In genomic region chr19:42560731-42561130, GRCh38 we compare ENCODE assay signal across 27 cellular contexts. TPM values are rescaled to one million over a fixed set of nuclear protein-coding genes. Genes with fewer than 3 reads are reported as not detected.
DNase-seq lines count a peak whose midpoint lies in the region; ATAC-seq, FAIRE-seq and TF ChIP-seq lines count a peak whose summit lies in the region.
"Had no signal": no experiment of that assay in that cellular context is flagged by ENCODE, and none has a peak within 500 bp of the region (broad histone marks: within the 10 kb centered on the region; RNA-seq: fewer than 3 reads in every experiment).

No MANE protein-coding gene starts in this region.

- no peak overlapping the region for H3K9ac ChIP-seq in GM12878 (ENCODE audit: control insufficient read depth, insufficient read depth, low read length)
- H3K9ac ChIP-seq: BLaER1 had no signal

- no TSS peak for BruUV-seq in GM12878 (replicated peaks; lab: Mats Ljungman, UMichigan)

- no peaks in the 10 kb centered on the region for H3K9me3 Mint-ChIP-seq in mesothelial cell of epicardium
- H3K9me3 Mint-ChIP-seq: CD4-positive, alpha-beta memory T cell had no signal

- in situ Hi-C loops in GM12878 (cut with MboI), result no loop called here

- H3K79me2 ChIP-seq in GM12878 (ENCODE audit: control insufficient read depth, insufficient read depth, low read length) (no peaks in the 10 kb centered on the region), osteoblast (ENCODE audit: insufficient read depth, low read length) (no peaks in the 10 kb centered on the region)

- intact Hi-C loops in GM12878 (cut with micrococcal nuclease; ENCODE audit: unreplicated experiment), result no loop called here

- H3K9me3 ChIP-seq in A549 (no peaks in the 10 kb centered on the region), GM12878 (replicated peaks; ENCODE audit: control insufficient read depth, insufficient read depth, low read length) (no peaks in the 10 kb centered on the region; the same call in 2 of the 3 replicates), osteoblast (ENCODE audit: low read depth, low read length) (peaks cover 2% of the 10 kb centered on the region)
- H3K9me3 ChIP-seq: BE2C, BLaER1 had no signal

- TF ChIP-seq POLR2A in A549 (IDR thresholded peaks at IDR 0.05; ENCODE audit: low read length) (no peak), GM12878 (IDR thresholded peaks at IDR 0.05; ENCODE audit: low read depth, low read length) (no peak)

- H4K20me1 ChIP-seq in GM12878 (ENCODE audit: control insufficient read depth, insufficient read depth) (no peaks in the 10 kb centered on the region), osteoblast (ENCODE audit: insufficient read depth, low read length) (no peaks in the 10 kb centered on the region)

- DNase-seq in A549 (ENCODE audit: low read depth in 1 of 2, low spot score in 1 of 2) (no peak), GM12878 (ENCODE audit: low read depth, low spot score) (no peak), islet precursor cell (peak; percentile 33), osteoblast (ENCODE audit: insufficient read length, low spot score, missing footprints) (peak; percentile 49), pons (ENCODE audit: low spot score) (no peak), mesothelial cell of epicardium (ENCODE audit: low spot score in 2 of 2, unreplicated experiment in 2 of 2) (no peak)
- DNase-seq: 8988T; BE2C; C1 segment of cervical spinal cord; CD4-positive, alpha-beta memory T cell; CD4-positive, CD25-positive, alpha-beta regulatory T cell; CD8-positive, alpha-beta memory T cell; COR-L47; DMS 273 treated with DMSO at 0.1 percent for 48 hours; DMS153; DMS53; DMS79; DND-41; EL; GDM1 had no signal

- POLR2A ChIA-PET in A549 (lab: Yijun Ruan, JAX) (no interaction called here), GM12878 (lab: Charles Lee) (no interaction called here)

- peaks cover 17% of the 10 kb centered on the region for H3K27me3 Mint-ChIP-seq in mesothelial cell of epicardium (ENCODE audit: low read depth)

- FAIRE-seq in A549 (lab: Jason Lieb, UNC) (no peak), GM12878 (lab: Jason Lieb, UNC) (no peak)
- FAIRE-seq: A204.1, GM12891, GM19239 had no signal

- no peak overlapping the region for H3K4me2 ChIP-seq in A549
- no peak overlapping the region for H3K4me2 ChIP-seq in GM12878 (ENCODE audit: control insufficient read depth, insufficient read depth)
- H3K4me2 ChIP-seq in osteoblast (ENCODE audit: insufficient read depth, low read length), result no peak overlapping the region
- H3K4me2 ChIP-seq: BLaER1 had no signal

- no peak overlapping the region for H3K27ac ChIP-seq in A549
- H3K27ac ChIP-seq in GM12878 (ENCODE audit: control insufficient read depth, insufficient read depth), result no peak overlapping the region
- no peak overlapping the region for H3K27ac ChIP-seq in osteoblast (ENCODE audit: low read depth, low read length)
- H3K27ac ChIP-seq: BLaER1 had no signal

- H3K4me1 Mint-ChIP-seq in mesothelial cell of epicardium, result no peaks in the 10 kb centered on the region

- H3K36me3 ChIP-seq in GM12878 (ENCODE audit: control insufficient read depth in 2 of 2, insufficient read depth in 2 of 2, low read length in 1 of 2) (no peaks in the 10 kb centered on the region), osteoblast (ENCODE audit: insufficient read depth, low read length) (no peaks in the 10 kb centered on the region)
- H3K36me3 ChIP-seq: BE2C, BLaER1 had no signal

- H3K4me1 ChIP-seq in A549 (no peaks in the 10 kb centered on the region), GM12878 (ENCODE audit: control insufficient read depth, insufficient read depth, low read length) (no peaks in the 10 kb centered on the region), osteoblast (ENCODE audit: insufficient read depth, low read length) (no peaks in the 10 kb centered on the region)
- H3K4me1 ChIP-seq: BE2C had no signal

- TF ChIP-seq EP300 in A549 (IDR thresholded peaks at IDR 0.05) (no peak), GM12878 (IDR thresholded peaks at IDR 0.05; ENCODE audit: borderline replicate concordance in 1 of 2, control insufficient read depth in 1 of 2, low read depth in 2 of 2, low read length in 2 of 2) (no peak)

- ATAC-seq in A549 (no peak), GM12878 (no peak), HG03378 (IDR thresholded peaks at IDR 0.05; ENCODE audit: unreplicated experiment) (no peak)

- no peaks in the 10 kb centered on the region for H3K36me3 Mint-ChIP-seq in mesothelial cell of epicardium
- H3K36me3 Mint-ChIP-seq: CD4-positive, alpha-beta memory T cell; CD4-positive, CD25-positive, alpha-beta regulatory T cell; CD8-positive, alpha-beta memory T cell had no signal

- CTCF ChIA-PET in A549 (lab: Yijun Ruan, JAX) (interaction anchor here (0.9 to 4.5 kb wide), 5 partner anchors 12 to 324 kb away, joined by 3 to 46 read pairs (median 3); no protein-coding TSS in a partner anchor), GM12878 (lab: Yijun Ruan, JAX) (interaction anchor here (1.0 kb wide), 1 partner anchor 30 kb away, joined by 4 read pairs; no protein-coding TSS in a partner anchor)

- no peak for TF ChIP-seq RAD21 in A549 (conservative IDR thresholded peaks at IDR 0.05 in 1 of 2, IDR thresholded peaks at IDR 0.05 in 1 of 2)
- no peak for TF ChIP-seq RAD21 in GM12878 (IDR thresholded peaks at IDR 0.05; ENCODE audit: insufficient read depth, low read depth, low read length)

- no peak for TF ChIP-seq CTCF in A549 (IDR thresholded peaks at IDR 0.05)
- no peak for TF ChIP-seq CTCF in GM12878 (IDR thresholded peaks at IDR 0.05 in 2 of 3, conservative IDR thresholded peaks at IDR 0.05 in 1 of 3; ENCODE audit: control insufficient read depth in 2 of 3, extremely low read depth in 1 of 3, insufficient read depth in 1 of 3, low read depth in 3 of 3, low read length in 3 of 3)
- TF ChIP-seq CTCF in osteoblast (IDR thresholded peaks at IDR 0.05; ENCODE audit: extremely low read depth, low read depth, low read length), result no peak
- TF ChIP-seq CTCF in mesothelial cell of epicardium (IDR thresholded peaks at IDR 0.05; ENCODE audit: unreplicated experiment), result no peak

- no peak overlapping the region for H2AFZ ChIP-seq in GM12878 (ENCODE audit: control insufficient read depth, low read depth, low read length)
- no peak overlapping the region for H2AFZ ChIP-seq in osteoblast (ENCODE audit: low read length)

- no peak overlapping the region for H3K27ac Mint-ChIP-seq in mesothelial cell of epicardium
- H3K27ac Mint-ChIP-seq: CD14-positive monocyte; CD4-positive, alpha-beta memory T cell; CD4-positive, CD25-positive, alpha-beta regulatory T cell had no signal

- no peak overlapping the region for H3K4me3 ChIP-seq in A549
- no peak overlapping the region for H3K4me3 ChIP-seq in GM12878
- H3K4me3 ChIP-seq in osteoblast (ENCODE audit: insufficient read depth, low read length), result no peak overlapping the region
- H3K4me3 ChIP-seq: BLaER1 had no signal

- H3K27me3 ChIP-seq in GM12878 (replicated peaks in 1 of 2; ENCODE audit: control insufficient read depth in 2 of 2, insufficient read depth in 2 of 2, low read length in 1 of 2) (peaks cover 2% of the 10 kb centered on the region in 2 experiments; a peak in 1 of 4 replicates), osteoblast (ENCODE audit: insufficient read depth, low read length) (peaks cover 34% of the 10 kb centered on the region)
- H3K27me3 ChIP-seq: BE2C had no signal

- WGBS in A549 (ENCODE audit: missing lambda C conversion rate), result 4% methylated on average over 4 of the region's 4 CpGs
- 0% methylated on average over 4 of the region's 4 CpGs for WGBS in GM12878 (ENCODE audit: insufficient coverage, insufficient replicate concordance, low lambda C conversion rate, missing lambda C conversion rate)

- SMC1A ChIA-PET in GM12878 (lab: Charles Lee; ENCODE audit: uncharacterized antibody, unreplicated experiment), result no interaction called here

- RAD21 ChIA-PET in GM12878 (lab: Charles Lee; ENCODE audit: unreplicated experiment), result interaction anchor here (2.5 kb wide), 1 partner anchor 110 kb away, joined by 10 read pairs; no protein-coding TSS in a partner anchor

- H3K4me3 Mint-ChIP-seq in mesothelial cell of epicardium, result no peak overlapping the region
- H3K4me3 Mint-ChIP-seq: CD4-positive, alpha-beta memory T cell; CD4-positive, CD25-positive, alpha-beta regulatory T cell; CD8-positive, alpha-beta memory T cell had no signal

RNA-seq across cellular contexts. Expression of gene CEACAM1, which starts 32.5 kb away (rescaled TPM):
- polyA plus RNA-seq in A549 (2011; rRNA removed), result 8.9 and 10.1 TPM in 2 replicates
- polyA plus RNA-seq in A549 (2012; cell fraction: cytosol; rRNA removed), result 0.54 and 0.87 TPM in 2 replicates
- polyA plus RNA-seq in A549 (2012; cell fraction: nucleus; rRNA removed), result 0.91 TPM in 2 replicates
- 0.43 to 0.88 TPM (median 0.52 TPM) in 3 replicates for polyA plus RNA-seq in A549 (2017; fragmentation: RNase III; extraction: RNeasy Plus Mini Kit Qiagen cat#74134 plus additional on column Dnase treatment)
- 5.6 and 6.7 TPM in 2 replicates for polyA minus RNA-seq in A549 (2011; rRNA and poly(A)+ RNA removed)
- 94.1 and 95.0 TPM in 2 replicates for total RNA-seq in GM12878 (2013; cell fraction: nucleolus; rRNA removed)
- 5.4 and 6.8 TPM in 2 replicates for total RNA-seq in GM12878 (2014; rRNA removed)
- total RNA-seq in GM12878 (2014; rRNA removed; fragmentation: Illumina TruSeq; extraction: Trizol), result 3.9 and 5.4 TPM in 2 replicates
- total RNA-seq in GM12878 (2021), result 8.0 and 9.0 TPM in 2 replicates
- 4.1 TPM for polyA plus RNA-seq in GM12878 (2011; ENCODE audit: low read depth)
- 15.9 and 24.0 TPM in 2 replicates for polyA plus RNA-seq in GM12878 (2011; rRNA removed)
- 13.1 and 13.7 TPM in 2 replicates for polyA plus RNA-seq in GM12878 (2011; cell fraction: cytosol; rRNA removed)
- 48.0 and 53.3 TPM in 2 replicates for polyA plus RNA-seq in GM12878 (2011; cell fraction: nucleus; rRNA removed)
- 4.9 and 5.0 TPM in 2 replicates for polyA plus RNA-seq in GM12878 (2012)
- polyA plus RNA-seq in GM12878 (2014; fragmentation: Illumina TruSeq; extraction: Trizol), result 16.4 and 16.8 TPM in 2 replicates
- 1 to 10 TPM; 4.2 to 5.3 TPM for polyA plus RNA-seq in GM12878 (2014; fragmentation: Nextera tagmentation; extraction: Ambion mirVana)
- 8.8 and 14.4 TPM in 2 replicates for polyA plus RNA-seq in GM12878 (2014; rRNA removed)
- polyA plus RNA-seq in GM12878 (2016; fragmentation: Nextera tagmentation; extraction: Ambion mirVana), result 1 to 10 TPM; 5.7 to 6.3 TPM
- 18.1 and 18.7 TPM in 2 replicates for polyA minus RNA-seq in GM12878 (2011; rRNA and poly(A)+ RNA removed)
- polyA minus RNA-seq in GM12878 (2011; cell fraction: cytosol; rRNA and poly(A)+ RNA removed), result 3.5 and 3.6 TPM in 2 replicates
- 17.4 and 20.0 TPM in 2 replicates for polyA minus RNA-seq in GM12878 (2011; cell fraction: nucleus; rRNA and poly(A)+ RNA removed)
- not detected in 2 replicates for total RNA-seq in osteoblast
- total RNA-seq in mesothelial cell of epicardium, result 0.66 to 1.4 TPM (median 1.3 TPM) in 3 replicates

RNA-seq across cellular contexts. Expression of gene CEACAM8, which starts 34.0 kb away (rescaled TPM):
- polyA plus RNA-seq in A549 (2011; rRNA removed) (not detected in 2 replicates), A549 (2017; fragmentation: RNase III; extraction: RNeasy Plus Mini Kit Qiagen cat#74134 plus additional on column Dnase treatment) (not detected in 3 replicates), GM12878 (2011; rRNA removed) (not detected in 2 replicates), GM12878 (2014; fragmentation: Illumina TruSeq; extraction: Trizol) (not detected in 2 replicates), GM12878 (2014; fragmentation: Nextera tagmentation; extraction: Ambion mirVana) (under 1 TPM in 1 of 2 experiments, not detected in 1; 0.06 TPM), GM12878 (2014; rRNA removed) (not detected in 2 replicates), GM12878 (2016; fragmentation: Nextera tagmentation; extraction: Ambion mirVana) (not detected)
- polyA plus RNA-seq in A549 (2012; cell fraction: cytosol; rRNA removed), result not detected in 2 replicates
- not detected in 2 replicates for polyA plus RNA-seq in A549 (2012; cell fraction: nucleus; rRNA removed)
- not detected in 2 replicates for polyA minus RNA-seq in A549 (2011; rRNA and poly(A)+ RNA removed)
- not detected in 2 replicates for total RNA-seq in GM12878 (2013; cell fraction: nucleolus; rRNA removed)
- total RNA-seq in GM12878 (2014; rRNA removed) (not detected in 2 replicates), GM12878 (2014; rRNA removed; fragmentation: Illumina TruSeq; extraction: Trizol) (not detected in 2 replicates), GM12878 (2021) (not detected in 2 replicates), osteoblast (not detected in 2 replicates), mesothelial cell of epicardium (not detected in 3 replicates)
- not detected for polyA plus RNA-seq in GM12878 (2011; ENCODE audit: low read depth)
- not detected in 2 replicates for polyA plus RNA-seq in GM12878 (2011; cell fraction: cytosol; rRNA removed)
- not detected in 2 replicates for polyA plus RNA-seq in GM12878 (2011; cell fraction: nucleus; rRNA removed)
- not detected in 2 replicates for polyA plus RNA-seq in GM12878 (2012)
- polyA minus RNA-seq in GM12878 (2011; rRNA and poly(A)+ RNA removed), result not detected in 2 replicates
- not detected in 2 replicates for polyA minus RNA-seq in GM12878 (2011; cell fraction: cytosol; rRNA and poly(A)+ RNA removed)
- polyA minus RNA-seq in GM12878 (2011; cell fraction: nucleus; rRNA and poly(A)+ RNA removed), result not detected in 2 replicates
- total RNA-seq: CD4-positive, alpha-beta memory T cell; CD4-positive, CD25-positive, alpha-beta regulatory T cell; CD8-positive, alpha-beta memory T cell; Daoy had no signal
- polyA plus RNA-seq: CD14-positive monocyte; CD4-positive, alpha-beta memory T cell; CD4-positive, CD25-positive, alpha-beta regulatory T cell; CD8-positive, alpha-beta memory T cell had no signal

Comparison
In these comparisons a context has a peak if more than half of its experiments do, and no peak if none do; other contexts are left out.
1. DNase-seq: peak in islet precursor cell (single experiment) and osteoblast (single experiment); none in A549 (0 of 2), GM12878 (single experiment), pons (single experiment) and mesothelial cell of epicardium (0 of 2).
2. Of the 24 proteins assayed by ChIP-seq in both GM12878 and A549: peak only in GM12878: none; only in A549: none; in both: BHLHE40; in neither: 23.